27 cellular contexts compared by ENCODE assay signal in genomic region chr15:93238641-93239040, GRCh38.
"Had no signal": no experiment of that assay in that cellular context is flagged by ENCODE, and none has a peak within 500 bp of the region (broad histone marks: within the 10 kb centered on the region; RNA-seq: fewer than 3 reads in every experiment).

No MANE protein-coding gene starts in this region.

- H3K36me3 ChIP-seq: heart left ventricle, lower lobe of right lung, neutrophil, ovary, prostate gland, stomach, thoracic aorta, tibial nerve, upper lobe of left lung, vagina had no signal

- H2AFZ ChIP-seq: hepatocyte had no signal

- H3K4me3 ChIP-seq: heart left ventricle, hepatocyte, lower lobe of right lung, ovary, prostate gland, skin epidermis, stomach, thoracic aorta, tibial nerve, upper lobe of left lung, vagina had no signal

- H3K27me3 ChIP-seq: heart left ventricle, hepatocyte, neutrophil, ovary, tibial nerve, upper lobe of left lung, vagina had no signal

- H3K27ac ChIP-seq: heart left ventricle, hepatocyte, lower lobe of right lung, neutrophil, ovary, prostate gland, skin epidermis, stomach, thoracic aorta, tibial nerve, upper lobe of left lung, vagina had no signal

- H3K9me3 ChIP-seq: lower lobe of right lung, neutrophil, ovary, prostate gland, thoracic aorta, upper lobe of left lung, vagina had no signal

- H3K4me2 ChIP-seq: hepatocyte had no signal

- H3K4me1 ChIP-seq: heart left ventricle, lower lobe of right lung, prostate gland, stomach, tibial nerve, upper lobe of left lung, vagina had no signal

- ATAC-seq: heart left ventricle; left ventricle myocardium superior; lower lobe of right lung; naive thymus-derived CD8-positive, alpha-beta T cell; right cardiac atrium; sciatic nerve; stimulated activated naive B cell treated with anti-CD40 and anti-IgM and Interleukin-4, amounts not matched to agents 10 μg/mL and 1 μg/mL and 100 μg/mL, for 72 hours; stimulated activated naive CD8-positive, alpha-beta T cell treated with anti-CD3 and anti-CD28 coated beads, Interleukin-15, Interleukin-2, amounts not matched to agents 100 U/mL and 50 U/mL, for 24 hours had no signal

- DNase-seq: heart left ventricle; islet precursor cell; left ventricle myocardium superior; lower lobe of right lung; mammary epithelial cell; mesenchymal stem cell; naive thymus-derived CD8-positive, alpha-beta T cell; occipital lobe; ovary; retina; right cardiac atrium; stimulated activated CD4-positive, alpha-beta T cell treated with anti-CD3 and anti-CD28 coated beads, Interleukin-12 subunit alpha, Interleukin-12 subunit beta, amount 100 ng/mL, for 4 hours; stimulated activated CD4-positive, alpha-beta T cell treated with anti-CD3 and anti-CD28 coated beads, Interleukin-15, amount 100 ng/mL, for 24 hours; stimulated activated CD4-positive, alpha-beta T cell treated with anti-CD3 and anti-CD28 coated beads, Interleukin-2, amount 100 ng/mL, for 24 hours; stimulated activated CD4-positive, alpha-beta T cell treated with anti-CD3 and anti-CD28 coated beads, Interleukin-4, amount 100 ng/mL, for 1 hour; stimulated activated naive B cell treated with anti-CD40 and anti-IgM and Interleukin-4, amounts not matched to agents 10 μg/mL and 1 μg/mL and 100 μg/mL, for 72 hours; stimulated activated naive CD8-positive, alpha-beta T cell treated with anti-CD3 and anti-CD28 coated beads, Interleukin-15, Interleukin-2, amounts not matched to agents 100 U/mL and 50 U/mL, for 24 hours; stomach; upper lobe of left lung had no signal

- H3K79me2 ChIP-seq: hepatocyte had no signal
